In the genomic region with DNA sequence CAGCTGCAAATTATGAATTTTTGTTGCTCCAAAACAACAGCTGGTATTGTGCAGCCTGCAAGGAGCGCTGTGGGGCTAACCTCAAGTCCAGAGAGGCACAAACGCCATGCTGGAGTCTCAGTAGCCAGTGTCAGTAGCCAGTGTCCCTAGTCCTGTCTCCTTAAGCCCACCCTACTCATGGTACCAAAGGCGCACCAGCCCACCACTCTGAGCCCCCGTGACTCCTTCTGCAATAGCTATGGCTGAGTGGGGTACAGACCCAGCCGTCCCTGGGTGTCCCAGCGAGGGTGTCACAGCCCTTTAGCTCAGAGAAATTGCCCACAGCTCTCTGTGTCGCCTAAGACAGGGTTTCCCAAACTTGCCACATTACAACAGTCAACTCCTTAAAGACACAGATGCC, we compare ENCODE assay signal across 16 cellular contexts.
DNase-seq lines count a peak whose midpoint lies in the region; ATAC-seq and TF ChIP-seq lines count a peak whose summit lies in the region.
"Had no signal": no experiment of that assay in that cellular context is flagged by ENCODE, and none has a peak within 500 bp of the region (broad histone marks: within the 10 kb centered on the region; RNA-seq: fewer than 3 reads in every experiment).

No MANE protein-coding gene starts in this region.

- peak in 2 of 3 donors; percentile 22 to 53 for DNase-seq in right cardiac atrium
- DNase-seq in left ventricle myocardium inferior = no peak
- DNase-seq in mesenchymal stem cell = no peak
- no peak for DNase-seq in sigmoid colon
- no peak for DNase-seq in SKM-1 treated with dmso at 0.1 percent for 144 hours (lab: John Stamatoyannopoulos, UW; ENCODE audit: unreplicated experiment)
- DNase-seq in NCI-H510A (lab: John Stamatoyannopoulos, UW) = no peak
- DNase-seq in AG08395 (ENCODE audit: low spot score) = no peak
- no peak for DNase-seq in activated CD8-positive, alpha-beta memory T cell treated with anti-CD3 and anti-CD28 coated beads, Interleukin-2, amount 50 U/mL, for 48 hours
- DNase-seq: COR-L47, H7, NCI-H1048, NCI-H1436 treated with DMSO at 0.1 percent for 48 hours, NCI-H524 had no signal

- H3K4me2 ChIP-seq in mesenchymal stem cell (ENCODE audit: low read length, poor library complexity, severe bottlenecking) = no peak overlapping the region
- H3K4me2 ChIP-seq: KMS-11 had no signal

- H2AFZ ChIP-seq in mesenchymal stem cell (ENCODE audit: low read depth, low read length) = no peak overlapping the region

- TF ChIP-seq POLR2A in sigmoid colon (IDR thresholded peaks at IDR 0.05) = no peak

- WGBS in right cardiac atrium = 82% methylated on average over 7 of the region's 7 CpGs
- WGBS in mesenchymal stem cell = 97% methylated on average over 6 of the region's 7 CpGs
- 84 to 94% methylated on average over 7 of the region's 7 CpGs for WGBS in sigmoid colon, 2 donors

- H3K9me3 ChIP-seq in right cardiac atrium (ENCODE audit: control insufficient read depth, low read length) (no peaks in the 10 kb centered on the region), left ventricle myocardium inferior (replicated peaks) (no peaks in the 10 kb centered on the region), mesenchymal stem cell (ENCODE audit: control insufficient read depth, low read length) (no peaks in the 10 kb centered on the region), sigmoid colon (no peaks in the 10 kb centered on the region)

- peak overlapping the region; percentile 40 for H4K91ac ChIP-seq in mesenchymal stem cell (ENCODE audit: low read length)

- no peaks in the 10 kb centered on the region for H3K36me3 ChIP-seq in left ventricle myocardium inferior
- no peaks in the 10 kb centered on the region for H3K36me3 ChIP-seq in mesenchymal stem cell (ENCODE audit: control insufficient read depth in 1 of 2, insufficient read depth in 2 of 2, low read depth in 1 of 2, low read length in 2 of 2)
- H3K36me3 ChIP-seq in sigmoid colon = no peaks in the 10 kb centered on the region

- ATAC-seq in right cardiac atrium = no peak
- ATAC-seq: Panc1 had no signal

- no peaks in the 10 kb centered on the region for H3K27me3 ChIP-seq in right cardiac atrium (ENCODE audit: control insufficient read depth, insufficient read depth)
- H3K27me3 ChIP-seq in left ventricle myocardium inferior (ENCODE audit: low read depth) = no peaks in the 10 kb centered on the region
- no peaks in the 10 kb centered on the region for H3K27me3 ChIP-seq in mesenchymal stem cell (ENCODE audit: control insufficient read depth in 1 of 2, insufficient read depth in 1 of 2, low read length in 2 of 2)
- H3K27me3 ChIP-seq in sigmoid colon = no peaks in the 10 kb centered on the region

- no peak for TF ChIP-seq CTCF in left ventricle myocardium inferior (IDR thresholded peaks at IDR 0.05; ENCODE audit: borderline replicate concordance)
- TF ChIP-seq CTCF in sigmoid colon (IDR thresholded peaks at IDR 0.05) = no peak

- no peak overlapping the region for H3K4me3 ChIP-seq in right cardiac atrium (ENCODE audit: low read length)
- H3K4me3 ChIP-seq in left ventricle myocardium inferior = no peak overlapping the region
- H3K4me3 ChIP-seq in mesenchymal stem cell (ENCODE audit: insufficient read depth in 1 of 2, low read depth in 1 of 2, low read length in 2 of 2) = no peak overlapping the region
- H3K4me3 ChIP-seq in sigmoid colon = no peak overlapping the region

- no peak overlapping the region for H3K9ac ChIP-seq in mesenchymal stem cell (ENCODE audit: low read length)
- H3K9ac ChIP-seq: KMS-11 had no signal

- no peak overlapping the region for H3K23ac ChIP-seq in mesenchymal stem cell (ENCODE audit: low read length in 2 of 2)

- H2BK120ac ChIP-seq in mesenchymal stem cell (ENCODE audit: low read depth, low read length) = no peak overlapping the region

- TF ChIP-seq EP300 in sigmoid colon (IDR thresholded peaks at IDR 0.05) = no peak

- H3K18ac ChIP-seq in mesenchymal stem cell (ENCODE audit: low read depth in 1 of 2, low read length in 2 of 2) = no peak overlapping the region

- H3K27ac ChIP-seq in right cardiac atrium (ENCODE audit: low read length) (no peak overlapping the region), left ventricle myocardium inferior (replicated peaks) (no peak overlapping the region), mesenchymal stem cell (ENCODE audit: low read length, poor library complexity, severe bottlenecking) (no peak overlapping the region), sigmoid colon (peak overlapping the region in 3 of 4 donors; percentile 10 to 79 (median 33))
- H3K27ac ChIP-seq: C4-2B, KMS-11 had no signal

- H3K14ac ChIP-seq in mesenchymal stem cell (ENCODE audit: low read length in 2 of 2) = no peak overlapping the region

- H4K8ac ChIP-seq in mesenchymal stem cell (ENCODE audit: low read length) = peak overlapping the region; percentile 21

- peak overlapping the region in 1 of 2 experiments; percentile 28 for H3K4ac ChIP-seq in mesenchymal stem cell (ENCODE audit: low read depth in 1 of 2, low read length in 2 of 2)

- H3K4me1 ChIP-seq in right cardiac atrium (ENCODE audit: control insufficient read depth, insufficient read depth, low read length) (peaks cover 25% of the 10 kb centered on the region), left ventricle myocardium inferior (peaks cover 85% of the 10 kb centered on the region), mesenchymal stem cell (ENCODE audit: control insufficient read depth, insufficient read depth, low read depth, low read length) (peaks cover 15% of the 10 kb centered on the region), sigmoid colon (peaks cover 0 to 90% (median 72%) of the 10 kb centered on the region in 4 donors)

- no peak overlapping the region for H2BK5ac ChIP-seq in mesenchymal stem cell (ENCODE audit: low read depth, low read length, poor library complexity, severe bottlenecking)

- no peak overlapping the region for H2AK5ac ChIP-seq in mesenchymal stem cell (ENCODE audit: low read length, severe bottlenecking)

- intact Hi-C loops in right cardiac atrium (cut with DNase I) (loop anchor here in 3 of 4 donors (2.0 to 10.0 kb wide), 2 partner anchors 105 to 189 kb away; a partner anchor contains a TSS), left ventricle myocardium inferior (cut with micrococcal nuclease) (loop anchor here (10.0 kb wide), 1 partner anchor 109 kb away; a partner anchor contains a TSS), sigmoid colon (cut with DNase I) (no loop called here)

- peak overlapping the region in 1 of 2 experiments; percentile 15 for H2BK12ac ChIP-seq in mesenchymal stem cell (ENCODE audit: low read length in 2 of 2)

- H3K79me1 ChIP-seq in mesenchymal stem cell (replicated peaks; ENCODE audit: low read length, poor library complexity, severe bottlenecking) = peaks cover 27% of the 10 kb centered on the region

- peak overlapping the region; percentile 34 for H2BK15ac ChIP-seq in mesenchymal stem cell (ENCODE audit: low read depth, poor library complexity, severe bottlenecking)

Comparison
In these comparisons a context has a peak if more than half of its experiments do, and no peak if none do; other contexts are left out.
1. DNase-seq: peak in right cardiac atrium (2 of 3); none in left ventricle myocardium inferior (single experiment), mesenchymal stem cell (single experiment), sigmoid colon (single experiment), SKM-1 treated with dmso at 0.1 percent for 144 hours (single experiment), NCI-H510A (single experiment), AG08395 (single experiment) and activated CD8-positive, alpha-beta memory T cell treated with anti-CD3 and anti-CD28 coated beads, Interleukin-2, amount 50 U/mL, for 48 hours (single experiment).
2. H3K27ac ChIP-seq: peak in sigmoid colon (3 of 4); none in right cardiac atrium (single experiment), left ventricle myocardium inferior (single experiment) and mesenchymal stem cell (single experiment).